ENCODE assay signal across 2 cellular contexts in genomic region chr1:162021124-162021523, GRCh38.
TF ChIP-seq lines count a peak whose summit lies in the region.

No MANE protein-coding gene starts in this region.

TF ChIP-seq in WTC11, 78 proteins besides CTCF, POLR2A, EP300 and RAD21:
- no peak for TF ChIP-seq NFE2L1 (CRISPR knock-in tag; IDR thresholded peaks at IDR 0.05)
- TF ChIP-seq ZNF138 (CRISPR knock-in tag; conservative IDR thresholded peaks at IDR 0.05) = no peak
- no peak for TF ChIP-seq ETV6 (CRISPR knock-in tag; IDR thresholded peaks at IDR 0.05)
- TF ChIP-seq NR3C1 (CRISPR knock-in tag; conservative IDR thresholded peaks at IDR 0.05; ENCODE audit: low read depth) = no peak
- no peak for TF ChIP-seq ZMAT4 (CRISPR knock-in tag; IDR thresholded peaks at IDR 0.05)
- no peak for TF ChIP-seq EMX1 (CRISPR knock-in tag; IDR thresholded peaks at IDR 0.05)
- TF ChIP-seq, protein P1, sequence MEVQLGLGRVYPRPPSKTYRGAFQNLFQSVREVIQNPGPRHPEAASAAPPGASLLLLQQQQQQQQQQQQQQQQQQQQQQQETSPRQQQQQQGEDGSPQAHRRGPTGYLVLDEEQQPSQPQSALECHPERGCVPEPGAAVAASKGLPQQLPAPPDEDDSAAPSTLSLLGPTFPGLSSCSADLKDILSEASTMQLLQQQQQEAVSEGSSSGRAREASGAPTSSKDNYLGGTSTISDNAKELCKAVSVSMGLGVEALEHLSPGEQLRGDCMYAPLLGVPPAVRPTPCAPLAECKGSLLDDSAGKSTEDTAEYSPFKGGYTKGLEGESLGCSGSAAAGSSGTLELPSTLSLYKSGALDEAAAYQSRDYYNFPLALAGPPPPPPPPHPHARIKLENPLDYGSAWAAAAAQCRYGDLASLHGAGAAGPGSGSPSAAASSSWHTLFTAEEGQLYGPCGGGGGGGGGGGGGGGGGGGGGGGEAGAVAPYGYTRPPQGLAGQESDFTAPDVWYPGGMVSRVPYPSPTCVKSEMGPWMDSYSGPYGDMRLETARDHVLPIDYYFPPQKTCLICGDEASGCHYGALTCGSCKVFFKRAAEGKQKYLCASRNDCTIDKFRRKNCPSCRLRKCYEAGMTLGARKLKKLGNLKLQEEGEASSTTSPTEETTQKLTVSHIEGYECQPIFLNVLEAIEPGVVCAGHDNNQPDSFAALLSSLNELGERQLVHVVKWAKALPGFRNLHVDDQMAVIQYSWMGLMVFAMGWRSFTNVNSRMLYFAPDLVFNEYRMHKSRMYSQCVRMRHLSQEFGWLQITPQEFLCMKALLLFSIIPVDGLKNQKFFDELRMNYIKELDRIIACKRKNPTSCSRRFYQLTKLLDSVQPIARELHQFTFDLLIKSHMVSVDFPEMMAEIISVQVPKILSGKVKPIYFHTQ (CRISPR knock-in tag; IDR thresholded peaks at IDR 0.05) = no peak
- TF ChIP-seq ZBTB21 (CRISPR knock-in tag; IDR thresholded peaks at IDR 0.05; ENCODE audit: borderline replicate concordance) = no peak
- TF ChIP-seq RORB (CRISPR knock-in tag; IDR thresholded peaks at IDR 0.05) = no peak
- TF ChIP-seq MXD4 (CRISPR knock-in tag; IDR thresholded peaks at IDR 0.05; ENCODE audit: borderline replicate concordance) = no peak
- no peak for TF ChIP-seq ZSCAN18 (CRISPR knock-in tag; IDR thresholded peaks at IDR 0.05)
TF ChIP-seq in WTC11: peak in this region for 0.

TF ChIP-seq in HepG2, 621 proteins besides CTCF, POLR2A, EP300 and RAD21:
- no peak for TF ChIP-seq REPIN1 (CRISPR knock-in tag; IDR thresholded peaks at IDR 0.05; ENCODE audit: borderline replicate concordance, low read depth)
- TF ChIP-seq, protein P2, sequence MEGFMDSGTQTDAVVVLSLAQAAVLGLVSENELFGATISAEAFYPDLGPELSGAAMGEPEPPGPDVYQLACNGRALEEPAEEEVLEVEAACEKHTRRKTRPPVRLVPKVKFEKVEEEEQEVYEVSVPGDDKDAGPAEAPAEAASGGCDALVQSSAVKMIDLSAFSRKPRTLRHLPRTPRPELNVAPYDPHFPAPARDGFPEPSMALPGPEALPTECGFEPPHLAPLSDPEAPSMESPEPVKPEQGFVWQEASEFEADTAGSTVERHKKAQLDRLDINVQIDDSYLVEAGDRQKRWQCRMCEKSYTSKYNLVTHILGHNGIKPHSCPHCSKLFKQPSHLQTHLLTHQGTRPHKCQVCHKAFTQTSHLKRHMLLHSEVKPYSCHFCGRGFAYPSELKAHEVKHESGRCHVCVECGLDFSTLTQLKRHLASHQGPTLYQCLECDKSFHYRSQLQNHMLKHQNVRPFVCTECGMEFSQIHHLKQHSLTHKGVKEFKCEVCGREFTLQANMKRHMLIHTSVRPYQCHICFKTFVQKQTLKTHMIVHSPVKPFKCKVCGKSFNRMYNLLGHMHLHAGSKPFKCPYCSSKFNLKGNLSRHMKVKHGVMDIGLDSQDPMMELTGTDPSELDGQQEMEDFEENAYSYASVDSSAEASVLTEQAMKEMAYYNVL (CRISPR knock-in tag; IDR thresholded peaks at IDR 0.05; ENCODE audit: borderline replicate concordance) = no peak
- no peak for TF ChIP-seq ZNF747 (CRISPR knock-in tag; IDR thresholded peaks at IDR 0.05; ENCODE audit: borderline replicate concordance)
- TF ChIP-seq NFYB (CRISPR knock-in tag; IDR thresholded peaks at IDR 0.05) = no peak
- TF ChIP-seq, protein P3, sequence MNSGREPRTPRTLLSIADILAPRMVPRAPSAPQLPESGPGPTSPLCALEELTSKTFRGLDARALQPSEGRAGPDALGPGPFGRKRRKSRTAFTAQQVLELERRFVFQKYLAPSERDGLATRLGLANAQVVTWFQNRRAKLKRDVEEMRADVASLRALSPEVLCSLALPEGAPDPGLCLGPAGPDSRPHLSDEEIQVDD (CRISPR knock-in tag; IDR thresholded peaks at IDR 0.05; ENCODE audit: borderline replicate concordance) = no peak
- no peak for TF ChIP-seq PCBP1 (IDR thresholded peaks at IDR 0.05; ENCODE audit: borderline replicate concordance, low read depth, low read length)
- TF ChIP-seq ZZZ3 (CRISPR knock-in tag; IDR thresholded peaks at IDR 0.05; ENCODE audit: borderline replicate concordance) = no peak
- no peak for TF ChIP-seq KDM3A (CRISPR knock-in tag; IDR thresholded peaks at IDR 0.05; ENCODE audit: low read depth)
- TF ChIP-seq ZNF616 (CRISPR knock-in tag; IDR thresholded peaks at IDR 0.05; ENCODE audit: low read depth) = no peak
- no peak for TF ChIP-seq MTA1 (CRISPR knock-in tag; IDR thresholded peaks at IDR 0.05; ENCODE audit: borderline replicate concordance)
